1 cellular context compared by ENCODE assay signal in the genomic region with DNA sequence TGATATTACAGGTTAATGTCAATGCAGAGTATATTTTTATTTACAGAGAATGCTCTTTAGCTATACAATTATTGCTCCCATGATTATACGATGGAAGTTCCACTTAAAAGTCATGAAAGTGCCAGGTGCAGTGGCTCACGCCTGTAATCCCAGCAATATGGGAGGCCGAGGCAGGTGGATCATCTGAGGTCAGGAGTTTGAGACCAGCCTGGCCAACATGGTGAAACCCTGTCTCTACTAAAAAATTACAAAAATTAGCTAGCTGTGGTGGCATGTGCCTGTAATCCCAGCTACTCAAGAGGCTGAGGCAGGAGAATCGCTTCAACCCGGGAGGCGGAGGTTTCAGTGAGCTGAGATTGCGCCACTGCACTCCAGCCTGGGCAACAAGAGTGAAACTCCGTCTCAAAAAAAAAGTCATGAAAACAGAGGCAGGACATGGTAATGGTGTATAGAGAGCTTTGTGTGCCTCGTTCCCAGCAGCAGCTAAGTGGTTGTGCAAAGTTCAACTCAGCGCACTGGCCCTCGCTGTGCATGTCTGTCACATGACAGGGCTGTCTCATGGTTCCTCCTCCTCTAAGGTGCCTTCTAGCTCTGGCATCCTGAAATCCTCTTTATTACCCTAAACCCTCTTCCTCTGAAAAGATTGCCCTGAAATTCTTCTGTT.
TF ChIP-seq lines count a peak whose summit lies in the region.
"Not testable (repeated sequence)": the region's sequence is repeated elsewhere in the genome, so short reads cannot be mapped to it uniquely, and the experiment has no call there.

No MANE protein-coding gene starts in this region.

TF ChIP-seq in HepG2, 621 proteins besides CTCF, POLR2A, EP300 and RAD21 (continued from another document and continues in another):
- TF ChIP-seq, protein P1, sequence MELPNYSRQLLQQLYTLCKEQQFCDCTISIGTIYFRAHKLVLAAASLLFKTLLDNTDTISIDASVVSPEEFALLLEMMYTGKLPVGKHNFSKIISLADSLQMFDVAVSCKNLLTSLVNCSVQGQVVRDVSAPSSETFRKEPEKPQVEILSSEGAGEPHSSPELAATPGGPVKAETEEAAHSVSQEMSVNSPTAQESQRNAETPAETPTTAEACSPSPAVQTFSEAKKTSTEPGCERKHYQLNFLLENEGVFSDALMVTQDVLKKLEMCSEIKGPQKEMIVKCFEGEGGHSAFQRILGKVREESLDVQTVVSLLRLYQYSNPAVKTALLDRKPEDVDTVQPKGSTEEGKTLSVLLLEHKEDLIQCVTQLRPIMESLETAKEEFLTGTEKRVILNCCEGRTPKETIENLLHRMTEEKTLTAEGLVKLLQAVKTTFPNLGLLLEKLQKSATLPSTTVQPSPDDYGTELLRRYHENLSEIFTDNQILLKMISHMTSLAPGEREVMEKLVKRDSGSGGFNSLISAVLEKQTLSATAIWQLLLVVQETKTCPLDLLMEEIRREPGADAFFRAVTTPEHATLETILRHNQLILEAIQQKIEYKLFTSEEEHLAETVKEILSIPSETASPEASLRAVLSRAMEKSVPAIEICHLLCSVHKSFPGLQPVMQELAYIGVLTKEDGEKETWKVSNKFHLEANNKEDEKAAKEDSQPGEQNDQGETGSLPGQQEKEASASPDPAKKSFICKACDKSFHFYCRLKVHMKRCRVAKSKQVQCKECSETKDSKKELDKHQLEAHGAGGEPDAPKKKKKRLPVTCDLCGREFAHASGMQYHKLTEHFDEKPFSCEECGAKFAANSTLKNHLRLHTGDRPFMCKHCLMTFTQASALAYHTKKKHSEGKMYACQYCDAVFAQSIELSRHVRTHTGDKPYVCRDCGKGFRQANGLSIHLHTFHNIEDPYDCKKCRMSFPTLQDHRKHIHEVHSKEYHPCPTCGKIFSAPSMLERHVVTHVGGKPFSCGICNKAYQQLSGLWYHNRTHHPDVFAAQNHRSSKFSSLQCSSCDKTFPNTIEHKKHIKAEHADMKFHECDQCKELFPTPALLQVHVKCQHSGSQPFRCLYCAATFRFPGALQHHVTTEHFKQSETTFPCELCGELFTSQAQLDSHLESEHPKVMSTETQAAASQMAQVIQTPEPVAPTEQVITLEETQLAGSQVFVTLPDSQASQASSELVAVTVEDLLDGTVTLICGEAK (IDR thresholded peaks at IDR 0.05) = not testable (repeated sequence)
- TF ChIP-seq, protein P1 (CRISPR knock-in tag; IDR thresholded peaks at IDR 0.05) = peak; percentile 71; the same call in 1 of the 2 replicates
- TF ChIP-seq BCL6 (CRISPR knock-in tag; IDR thresholded peaks at IDR 0.05) (peak; percentile 45; the same call in 1 of the 2 replicates), NCOR1 (IDR thresholded peaks at IDR 0.05; ENCODE audit: borderline replicate concordance, low read length) (peak; percentile 65; the same call in 1 of the 2 replicates), ZNF709 (CRISPR knock-in tag; IDR thresholded peaks at IDR 0.05) (peak; percentile 67; the same call in 1 of the 2 replicates), AHR (CRISPR knock-in tag; IDR thresholded peaks at IDR 0.05) (0 out of 2 replicates have a peak, but pooled peaks have one; percentile 60), ZMAT3 (CRISPR knock-in tag; conservative IDR thresholded peaks at IDR 0.05) (0 out of 2 replicates have a peak, but pooled peaks have one; percentile 37), ZNF883 (CRISPR knock-in tag; IDR thresholded peaks at IDR 0.05; ENCODE audit: not compliant biosample characterization) (peak; percentile 50), RXRB (CRISPR knock-in tag; IDR thresholded peaks at IDR 0.05; ENCODE audit: borderline replicate concordance) (peak; percentile 69), NFYC (CRISPR knock-in tag; IDR thresholded peaks at IDR 0.05) (0 out of 2 replicates have a peak, but pooled peaks have one; percentile 24), ARID4A (CRISPR knock-in tag; IDR thresholded peaks at IDR 0.05; ENCODE audit: borderline replicate concordance) (peak; percentile 62; the same call in 1 of the 2 replicates), KLF6 (CRISPR knock-in tag; IDR thresholded peaks at IDR 0.05) (0 out of 2 replicates have a peak, but pooled peaks have one; percentile 30), ZNF770 (CRISPR knock-in tag; IDR thresholded peaks at IDR 0.05) (peak; percentile 92), LCORL (CRISPR knock-in tag; IDR thresholded peaks at IDR 0.05) (0 out of 2 replicates have a peak, but pooled peaks have one; percentile 44), ZNF598 (CRISPR knock-in tag; IDR thresholded peaks at IDR 0.05; ENCODE audit: borderline replicate concordance) (peak; percentile 46; the same call in 1 of the 2 replicates)
- TF ChIP-seq, protein P2, sequence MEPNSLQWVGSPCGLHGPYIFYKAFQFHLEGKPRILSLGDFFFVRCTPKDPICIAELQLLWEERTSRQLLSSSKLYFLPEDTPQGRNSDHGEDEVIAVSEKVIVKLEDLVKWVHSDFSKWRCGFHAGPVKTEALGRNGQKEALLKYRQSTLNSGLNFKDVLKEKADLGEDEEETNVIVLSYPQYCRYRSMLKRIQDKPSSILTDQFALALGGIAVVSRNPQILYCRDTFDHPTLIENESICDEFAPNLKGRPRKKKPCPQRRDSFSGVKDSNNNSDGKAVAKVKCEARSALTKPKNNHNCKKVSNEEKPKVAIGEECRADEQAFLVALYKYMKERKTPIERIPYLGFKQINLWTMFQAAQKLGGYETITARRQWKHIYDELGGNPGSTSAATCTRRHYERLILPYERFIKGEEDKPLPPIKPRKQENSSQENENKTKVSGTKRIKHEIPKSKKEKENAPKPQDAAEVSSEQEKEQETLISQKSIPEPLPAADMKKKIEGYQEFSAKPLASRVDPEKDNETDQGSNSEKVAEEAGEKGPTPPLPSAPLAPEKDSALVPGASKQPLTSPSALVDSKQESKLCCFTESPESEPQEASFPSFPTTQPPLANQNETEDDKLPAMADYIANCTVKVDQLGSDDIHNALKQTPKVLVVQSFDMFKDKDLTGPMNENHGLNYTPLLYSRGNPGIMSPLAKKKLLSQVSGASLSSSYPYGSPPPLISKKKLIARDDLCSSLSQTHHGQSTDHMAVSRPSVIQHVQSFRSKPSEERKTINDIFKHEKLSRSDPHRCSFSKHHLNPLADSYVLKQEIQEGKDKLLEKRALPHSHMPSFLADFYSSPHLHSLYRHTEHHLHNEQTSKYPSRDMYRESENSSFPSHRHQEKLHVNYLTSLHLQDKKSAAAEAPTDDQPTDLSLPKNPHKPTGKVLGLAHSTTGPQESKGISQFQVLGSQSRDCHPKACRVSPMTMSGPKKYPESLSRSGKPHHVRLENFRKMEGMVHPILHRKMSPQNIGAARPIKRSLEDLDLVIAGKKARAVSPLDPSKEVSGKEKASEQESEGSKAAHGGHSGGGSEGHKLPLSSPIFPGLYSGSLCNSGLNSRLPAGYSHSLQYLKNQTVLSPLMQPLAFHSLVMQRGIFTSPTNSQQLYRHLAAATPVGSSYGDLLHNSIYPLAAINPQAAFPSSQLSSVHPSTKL (CRISPR knock-in tag; IDR thresholded peaks at IDR 0.05) = peak; percentile 91; the same call in 1 of the 2 replicates
- TF ChIP-seq, protein P3, sequence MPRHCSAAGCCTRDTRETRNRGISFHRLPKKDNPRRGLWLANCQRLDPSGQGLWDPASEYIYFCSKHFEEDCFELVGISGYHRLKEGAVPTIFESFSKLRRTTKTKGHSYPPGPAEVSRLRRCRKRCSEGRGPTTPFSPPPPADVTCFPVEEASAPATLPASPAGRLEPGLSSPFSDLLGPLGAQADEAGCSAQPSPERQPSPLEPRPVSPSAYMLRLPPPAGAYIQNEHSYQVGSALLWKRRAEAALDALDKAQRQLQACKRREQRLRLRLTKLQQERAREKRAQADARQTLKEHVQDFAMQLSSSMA (CRISPR knock-in tag; IDR thresholded peaks at IDR 0.05) = 0 out of 2 replicates have a peak, but pooled peaks have one; percentile 41
- TF ChIP-seq, protein P4, sequence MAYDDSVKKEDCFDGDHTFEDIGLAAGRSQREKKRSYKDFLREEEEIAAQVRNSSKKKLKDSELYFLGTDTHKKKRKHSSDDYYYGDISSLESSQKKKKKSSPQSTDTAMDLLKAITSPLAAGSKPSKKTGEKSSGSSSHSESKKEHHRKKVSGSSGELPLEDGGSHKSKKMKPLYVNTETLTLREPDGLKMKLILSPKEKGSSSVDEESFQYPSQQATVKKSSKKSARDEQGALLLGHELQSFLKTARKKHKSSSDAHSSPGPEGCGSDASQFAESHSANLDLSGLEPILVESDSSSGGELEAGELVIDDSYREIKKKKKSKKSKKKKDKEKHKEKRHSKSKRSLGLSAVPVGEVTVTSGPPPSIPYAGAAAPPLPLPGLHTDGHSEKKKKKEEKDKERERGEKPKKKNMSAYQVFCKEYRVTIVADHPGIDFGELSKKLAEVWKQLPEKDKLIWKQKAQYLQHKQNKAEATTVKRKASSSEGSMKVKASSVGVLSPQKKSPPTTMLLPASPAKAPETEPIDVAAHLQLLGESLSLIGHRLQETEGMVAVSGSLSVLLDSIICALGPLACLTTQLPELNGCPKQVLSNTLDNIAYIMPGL (CRISPR knock-in tag; IDR thresholded peaks at IDR 0.05; ENCODE audit: borderline replicate concordance in 1 of 2, low read depth in 1 of 2) = peak in 1 of 2 experiments; percentile 53; a peak in 2 of 4 replicates
- TF ChIP-seq LCORL (IDR thresholded peaks at IDR 0.05) = not testable (repeated sequence)
